ENCODE assay signal across 18 cellular contexts in genomic region chr5:307794-308579, GRCh38. TPM values are rescaled to one million over a fixed set of nuclear protein-coding genes. Genes with fewer than 3 reads are reported as not detected.
DNase-seq lines count a peak whose midpoint lies in the region; ATAC-seq and TF ChIP-seq lines count a peak whose summit lies in the region.
"Had no signal": no experiment of that assay in that cellular context is flagged by ENCODE, and none has a peak within 500 bp of the region (broad histone marks: within the 10 kb centered on the region; RNA-seq: fewer than 3 reads in every experiment).

No MANE protein-coding gene starts in this region.

- H2AFZ ChIP-seq in HCT116 (ENCODE audit: low read depth, low read length, poor library complexity, severe bottlenecking), result no peak overlapping the region

- RAD21 ChIA-PET in HCT116 (lab: Charles Lee; ENCODE audit: low non-redundant PET in 1 of 2, low total read pairs in 2 of 2, uncharacterized antibody in 2 of 2, unreplicated experiment in 2 of 2), result no interaction called here

- H3K9ac ChIP-seq in HCT116 (ENCODE audit: low read length), result no peak overlapping the region

- no TSS peak for BruUV-seq in HCT116 (replicated peaks; lab: Mats Ljungman, UMichigan)

- H3K27me3 Mint-ChIP-seq in activated CD4-positive, alpha-beta memory T cell treated with anti-CD3 and anti-CD28 coated beads for 36 hours, result no peaks in the 10 kb centered on the region
- H3K27me3 Mint-ChIP-seq in activated CD4-positive, alpha-beta memory T cell treated with anti-CD3 and anti-CD28 coated beads, Interleukin-2, amount 10 ng/mL, durations not matched to agents 7 days and 5 days, result no peaks in the 10 kb centered on the region
- H3K27me3 Mint-ChIP-seq: activated CD4-positive, alpha-beta T cell treated with anti-CD3 and anti-CD28 coated beads for 36 hours; activated naive CD4-positive, alpha-beta T cell treated with anti-CD3 and anti-CD28 coated beads, Interleukin-2, amount 50 U/mL, for 24 hours had no signal

- no peak for TF ChIP-seq POLR2A in HCT116 (IDR thresholded peaks at IDR 0.05; ENCODE audit: borderline replicate concordance, extremely low read depth, insufficient read depth, insufficient read length)

- CTCF ChIA-PET in activated CD4-positive, alpha-beta memory T cell treated with anti-CD3 and anti-CD28 coated beads for 36 hours (lab: Charles Lee), result interaction anchor here (1.0 kb wide), 1 partner anchor 123 kb away, joined by 7 read pairs; no protein-coding TSS in a partner anchor
- CTCF ChIA-PET in activated CD4-positive, alpha-beta memory T cell treated with anti-CD3 and anti-CD28 coated beads, Interleukin-2, amount 10 ng/mL, durations not matched to agents 7 days and 5 days (lab: Charles Lee), result interaction anchor here (1.8 kb wide), 1 partner anchor 8 kb away, joined by 5 read pairs; no protein-coding TSS in a partner anchor
- CTCF ChIA-PET in HCT116 (lab: Charles Lee), result interaction anchor here (1.5 kb wide), 1 partner anchor 9 kb away, joined by 5 read pairs; no protein-coding TSS in a partner anchor

- peaks cover 5 to 13% of the 10 kb centered on the region in 2 experiments; a peak in 2 of 4 replicates for H3K4me1 ChIP-seq in HCT116 (ENCODE audit: control insufficient read depth in 1 of 2, insufficient read depth in 2 of 2, low read length in 2 of 2)

- peaks cover 9 to 15% of the 10 kb centered on the region in 2 experiments; a peak in 3 of 4 replicates for H3K36me3 ChIP-seq in HCT116 (ENCODE audit: control insufficient read depth in 1 of 2, insufficient read depth in 2 of 2, low read length in 2 of 2)

- POLR2A ChIA-PET in activated CD4-positive, alpha-beta memory T cell treated with anti-CD3 and anti-CD28 coated beads for 36 hours (lab: Charles Lee), result no interaction called here
- POLR2A ChIA-PET in activated CD4-positive, alpha-beta memory T cell treated with anti-CD3 and anti-CD28 coated beads, Interleukin-2, amount 10 ng/mL, durations not matched to agents 7 days and 5 days (lab: Charles Lee), result no interaction called here
- POLR2A ChIA-PET in HCT116 (lab: Charles Lee), result interaction anchor here (1.0 kb wide), 1 partner anchor 37 kb away, joined by 3 read pairs; the partner anchor contains the start of gene PDCD6

- intact Hi-C loops in activated CD4-positive, alpha-beta memory T cell treated with anti-CD3 and anti-CD28 coated beads for 36 hours (cut with micrococcal nuclease), result no loop called here
- intact Hi-C loops in HCT116 (cut with micrococcal nuclease) (no loop called here), left ventricle myocardium superior (cut with micrococcal nuclease) (no loop called here), sciatic nerve (cut with DNase I) (no loop called here)

- no peaks in the 10 kb centered on the region for H3K27me3 ChIP-seq in HCT116 (ENCODE audit: insufficient read depth, low read length)

- H3K4me1 Mint-ChIP-seq in activated CD4-positive, alpha-beta memory T cell treated with anti-CD3 and anti-CD28 coated beads for 36 hours (ENCODE audit: low read depth), result no peaks in the 10 kb centered on the region
- no peaks in the 10 kb centered on the region for H3K4me1 Mint-ChIP-seq in activated CD4-positive, alpha-beta memory T cell treated with anti-CD3 and anti-CD28 coated beads, Interleukin-2, amount 10 ng/mL, durations not matched to agents 7 days and 5 days

- H3K9me3 Mint-ChIP-seq in activated CD4-positive, alpha-beta memory T cell treated with anti-CD3 and anti-CD28 coated beads for 36 hours, result no peaks in the 10 kb centered on the region
- H3K9me3 Mint-ChIP-seq in activated CD4-positive, alpha-beta memory T cell treated with anti-CD3 and anti-CD28 coated beads, Interleukin-2, amount 10 ng/mL, durations not matched to agents 7 days and 5 days, result no peaks in the 10 kb centered on the region
- H3K9me3 Mint-ChIP-seq: activated naive CD4-positive, alpha-beta T cell treated with anti-CD3 and anti-CD28 coated beads, Interleukin-2, amount 50 U/mL, for 24 hours; CD8-positive, alpha-beta T cell had no signal

- no peaks in the 10 kb centered on the region for H3K9me2 ChIP-seq in HCT116 (ENCODE audit: insufficient read depth)

- H3K4me2 ChIP-seq in HCT116 (ENCODE audit: low read length), result no peak overlapping the region

- H3K79me2 ChIP-seq in HCT116 (ENCODE audit: insufficient read depth, low read length), result peaks cover 35% of the 10 kb centered on the region; the same call in 1 of the 2 replicates

- no peak overlapping the region for H3K4me3 Mint-ChIP-seq in activated CD4-positive, alpha-beta memory T cell treated with anti-CD3 and anti-CD28 coated beads for 36 hours
- H3K4me3 Mint-ChIP-seq in activated CD4-positive, alpha-beta memory T cell treated with anti-CD3 and anti-CD28 coated beads, Interleukin-2, amount 10 ng/mL, durations not matched to agents 7 days and 5 days, result no peak overlapping the region
- H3K4me3 Mint-ChIP-seq: activated CD4-positive, alpha-beta T cell treated with anti-CD3 and anti-CD28 coated beads for 36 hours; activated naive CD4-positive, alpha-beta T cell treated with anti-CD3 and anti-CD28 coated beads, Interleukin-2, amount 50 U/mL, for 24 hours; CD8-positive, alpha-beta T cell had no signal

- no peak overlapping the region for H3K4me3 ChIP-seq in HCT116 (replicated peaks in 1 of 2; ENCODE audit: low read depth in 1 of 2, low read length in 2 of 2)

- H3K36me3 Mint-ChIP-seq in activated CD4-positive, alpha-beta memory T cell treated with anti-CD3 and anti-CD28 coated beads for 36 hours, result peaks cover 16% of the 10 kb centered on the region
- peaks cover 11% of the 10 kb centered on the region for H3K36me3 Mint-ChIP-seq in activated CD4-positive, alpha-beta memory T cell treated with anti-CD3 and anti-CD28 coated beads, Interleukin-2, amount 10 ng/mL, durations not matched to agents 7 days and 5 days (ENCODE audit: low read depth)

- TF ChIP-seq CTCF in HCT116 (IDR thresholded peaks at IDR 0.05 in 2 of 3, conservative IDR thresholded peaks at IDR 0.05 in 1 of 3; ENCODE audit: borderline replicate concordance in 1 of 3, insufficient read depth in 1 of 3, low read depth in 2 of 3, low read length in 2 of 3), result no peak

- peak; percentile 3 for DNase-seq in activated CD4-positive, alpha-beta memory T cell treated with anti-CD3 and anti-CD28 coated beads for 36 hours
- DNase-seq in activated CD4-positive, alpha-beta memory T cell treated with anti-CD3 and anti-CD28 coated beads, Interleukin-2, amount 10 ng/mL, durations not matched to agents 7 days and 5 days, result no peak
- no peak for DNase-seq in HCT116 (ENCODE audit: low read depth, low spot score)
- DNase-seq in left ventricle myocardium superior, result no peak
- no peak for DNase-seq in sciatic nerve (ENCODE audit: low spot score)
- no peak for DNase-seq in D341Med (ENCODE audit: low spot score)
- DNase-seq in SHP77 treated with DMSO at 0.1 percent for 48 hours (lab: John Stamatoyannopoulos, UW), result no peak
- DNase-seq: activated CD4-positive, alpha-beta T cell treated with anti-CD3 and anti-CD28 coated beads for 36 hours; mammary epithelial cell; NCI-H187 treated with DMSO at 0.1 percent for 48 hours; NCI-H526 treated with DMSO at 0.1 percent for 48 hours; stimulated activated CD4-positive, alpha-beta T cell treated with anti-CD3 and anti-CD28 coated beads, Interleukin-15, amount 100 ng/mL, for 24 hours; T-helper 2 cell had no signal

- H3K27ac ChIP-seq in HCT116 (ENCODE audit: low read depth, low read length), result peak overlapping the region; percentile 22; the same call in 1 of the 2 replicates
- H3K27ac ChIP-seq: 22Rv1 had no signal

- no peaks in the 10 kb centered on the region for H3K9me3 ChIP-seq in HCT116 (ENCODE audit: control insufficient read depth in 1 of 2, insufficient read depth in 1 of 2, low read depth in 1 of 2, low read length in 2 of 2)

- H3K27ac Mint-ChIP-seq in activated CD4-positive, alpha-beta memory T cell treated with anti-CD3 and anti-CD28 coated beads for 36 hours, result no peak overlapping the region
- no peak overlapping the region for H3K27ac Mint-ChIP-seq in activated CD4-positive, alpha-beta memory T cell treated with anti-CD3 and anti-CD28 coated beads, Interleukin-2, amount 10 ng/mL, durations not matched to agents 7 days and 5 days
- H3K27ac Mint-ChIP-seq: activated CD4-positive, alpha-beta T cell treated with anti-CD3 and anti-CD28 coated beads for 36 hours; activated naive CD4-positive, alpha-beta T cell treated with anti-CD3 and anti-CD28 coated beads, Interleukin-2, amount 50 U/mL, for 24 hours; CD8-positive, alpha-beta T cell had no signal

- no peak for ATAC-seq in HCT116
- peak; percentile 16 for ATAC-seq in left ventricle myocardium superior
- ATAC-seq in sciatic nerve, result peak; percentile 55
- no peak for ATAC-seq in HG02759 (IDR thresholded peaks at IDR 0.05; ENCODE audit: unreplicated experiment)
- ATAC-seq: activated CD4-positive, alpha-beta T cell treated with anti-CD3 and anti-CD28 coated beads for 36 hours; CD8-positive, alpha-beta T cell; SK-N-SH treated with all-trans-retinoic acid at 6 μM for 48 hours had no signal

- no peak for TF ChIP-seq RAD21 in HCT116 (IDR thresholded peaks at IDR 0.05; ENCODE audit: low read depth)

- H4K20me1 ChIP-seq in HCT116 (ENCODE audit: insufficient read depth), result no peaks in the 10 kb centered on the region

TF ChIP-seq in HCT116, 20 proteins besides CTCF, POLR2A, EP300 and RAD21:
- no peak for TF ChIP-seq CBX3 (IDR thresholded peaks at IDR 0.05; ENCODE audit: low read depth)

RNA-seq across cellular contexts. Expression of gene AHRR, which starts 13.5 kb away (rescaled TPM):
- 10 to 100 TPM; 16.7 to 16.8 TPM for total RNA-seq in activated CD4-positive, alpha-beta memory T cell treated with anti-CD3 and anti-CD28 coated beads for 36 hours
- total RNA-seq in activated CD4-positive, alpha-beta memory T cell treated with anti-CD3 and anti-CD28 coated beads, Interleukin-2, amount 10 ng/mL, durations not matched to agents 7 days and 5 days, result 10 to 100 TPM; 23.6 to 24.6 TPM
- total RNA-seq in HCT116 (2021; ENCODE audit: unreplicated experiment), result 12.7 TPM
- polyA plus RNA-seq in HCT116 (2012), result 2.5 and 3.2 TPM in 2 replicates
- total RNA-seq in left ventricle myocardium superior, result 2.1 TPM
- 5.1 TPM for total RNA-seq in sciatic nerve

RNA-seq across cellular contexts. Expression of gene PDCD6, which starts 36.5 kb away (rescaled TPM):
- 10 to 100 TPM; 81.6 to 83.8 TPM for total RNA-seq in activated CD4-positive, alpha-beta memory T cell treated with anti-CD3 and anti-CD28 coated beads for 36 hours
- 10 to 100 TPM; 85.3 to 90.4 TPM for total RNA-seq in activated CD4-positive, alpha-beta memory T cell treated with anti-CD3 and anti-CD28 coated beads, Interleukin-2, amount 10 ng/mL, durations not matched to agents 7 days and 5 days
- 107 TPM for total RNA-seq in HCT116 (2021; ENCODE audit: unreplicated experiment)
- polyA plus RNA-seq in HCT116 (2012), result 149 and 166 TPM in 2 replicates
- 33.3 TPM for total RNA-seq in left ventricle myocardium superior
- 70.3 TPM for total RNA-seq in sciatic nerve

Comparison
In these comparisons a context has a peak if more than half of its experiments do, and no peak if none do; other contexts are left out.
1. ATAC-seq: peak in left ventricle myocardium superior (single experiment) and sciatic nerve (single experiment); none in HCT116 (single experiment) and HG02759 (single experiment).